ENCODE assay signal across 37 cellular contexts in genomic region chr11:111476961-111477360, GRCh38. TPM values are rescaled to one million over a fixed set of nuclear protein-coding genes. Genes with fewer than 3 reads are reported as not detected.
"Had no signal": no experiment of that assay in that cellular context is flagged by ENCODE, and none has a peak within 500 bp of the region (broad histone marks: within the 10 kb centered on the region; RNA-seq: fewer than 3 reads in every experiment).

No MANE protein-coding gene starts in this region.

- DNase-seq: colonic mucosa; effector CD8-positive, alpha-beta T cell; endodermal cell; foreskin melanocyte; glutamatergic neuron; heart right ventricle; hippocampal formation; left cardiac atrium; left lung; mesenchymal stem cell; mucosa of descending colon; naive thymus-derived CD4-positive, alpha-beta T cell; sigmoid colon; spleen; stimulated activated CD4-positive, alpha-beta T cell treated with anti-CD3 and anti-CD28 coated beads, Interleukin-4, amount 100 ng/mL, for 4 hours; stimulated activated naive CD8-positive, alpha-beta T cell treated with anti-CD3 and anti-CD28 coated beads, Interleukin-15, Interleukin-2, amounts not matched to agents 100 U/mL and 50 U/mL, for 24 hours; substantia nigra; testis; tibial artery had no signal

- H3K27ac Mint-ChIP-seq: dendritic cell treated with granulocyte-macrophage colony-stimulating factor and Interleukin-4, amounts not matched to agents 40 ng/mL and 50 ng/mL, for 4 days; endodermal cell; mesothelial cell of epicardium; naive thymus-derived CD4-positive, alpha-beta T cell; neural progenitor cell; progenitor cell of endocrine pancreas; stimulated activated memory B cell treated with anti-CD40 and anti-IgM and Interleukin-4, amounts not matched to agents 10 μg/mL and 1 μg/mL and 100 μg/mL, for 72 hours; type B pancreatic cell had no signal

- H3K4me1 ChIP-seq: colonic mucosa, heart right ventricle, left lung, neural progenitor cell, parathyroid adenoma, right atrium auricular region, sigmoid colon, spleen, testis, tibial artery had no signal

- H3K9ac ChIP-seq: neural progenitor cell, parathyroid adenoma had no signal

- H2AFZ ChIP-seq: neural progenitor cell, parathyroid adenoma had no signal

- ATAC-seq: esophagus mucosa; heart right ventricle; left cardiac atrium; left lung; mucosa of descending colon; naive thymus-derived CD4-positive, alpha-beta T cell; stimulated activated memory B cell treated with anti-CD40 and anti-IgM and Interleukin-4, amounts not matched to agents 10 μg/mL and 1 μg/mL and 100 μg/mL, for 72 hours; stimulated activated naive CD8-positive, alpha-beta T cell treated with anti-CD3 and anti-CD28 coated beads, Interleukin-15, Interleukin-2, amounts not matched to agents 100 U/mL and 50 U/mL, for 24 hours had no signal

- H3K4me3 ChIP-seq: colonic mucosa, heart right ventricle, left lung, mucosa of descending colon, neural progenitor cell, right atrium auricular region, sigmoid colon, skin epidermis, spleen, testis, tibial artery had no signal

- H3K9me3 ChIP-seq: colonic mucosa, mucosa of descending colon, testis had no signal

- H3K36me3 Mint-ChIP-seq: naive thymus-derived CD4-positive, alpha-beta T cell; neural progenitor cell; stimulated activated memory B cell treated with anti-CD40 and anti-IgM and Interleukin-4, amounts not matched to agents 10 μg/mL and 1 μg/mL and 100 μg/mL, for 72 hours; type B pancreatic cell had no signal

- H3K9me3 Mint-ChIP-seq: dendritic cell treated with granulocyte-macrophage colony-stimulating factor and Interleukin-4, amounts not matched to agents 40 ng/mL and 50 ng/mL, for 4 days; type B pancreatic cell had no signal

- H3K4me2 ChIP-seq: neural progenitor cell had no signal

- H3K4me1 Mint-ChIP-seq: endodermal cell; naive thymus-derived CD4-positive, alpha-beta T cell; neural progenitor cell; stimulated activated memory B cell treated with anti-CD40 and anti-IgM and Interleukin-4, amounts not matched to agents 10 μg/mL and 1 μg/mL and 100 μg/mL, for 72 hours had no signal

- FAIRE-seq: islet of Langerhans had no signal

- H3K79me2 ChIP-seq: parathyroid adenoma had no signal

- H3K27ac ChIP-seq: colonic mucosa, epithelial cell of prostate, heart right ventricle, left lung, neural progenitor cell, parathyroid adenoma, right atrium auricular region, sigmoid colon, skin epidermis, spleen, testis, tibial artery had no signal

- H3K4me3 Mint-ChIP-seq: dendritic cell treated with granulocyte-macrophage colony-stimulating factor and Interleukin-4, amounts not matched to agents 40 ng/mL and 50 ng/mL, for 4 days; endodermal cell; mesothelial cell of epicardium; naive thymus-derived CD4-positive, alpha-beta T cell; nephron; neural progenitor cell; stimulated activated memory B cell treated with anti-CD40 and anti-IgM and Interleukin-4, amounts not matched to agents 10 μg/mL and 1 μg/mL and 100 μg/mL, for 72 hours; type B pancreatic cell had no signal

- H3K36me3 ChIP-seq: colonic mucosa, heart right ventricle, left lung, neural progenitor cell, right atrium auricular region, sigmoid colon, spleen, tibial artery had no signal

- H3K27me3 ChIP-seq: colonic mucosa, left lung, right atrium auricular region, sigmoid colon, testis had no signal

- H3K27me3 Mint-ChIP-seq: dendritic cell treated with granulocyte-macrophage colony-stimulating factor and Interleukin-4, amounts not matched to agents 40 ng/mL and 50 ng/mL, for 4 days; type B pancreatic cell had no signal

RNA-seq across cellular contexts. Expression of gene BTG4, which starts 35.2 kb away (rescaled TPM):
- total RNA-seq: colonic mucosa; endodermal cell; esophagus mucosa; heart right ventricle; left cardiac atrium; left lung; lower leg skin; lung microvascular endothelial cell; mesothelial cell of epicardium; mucosa of descending colon; naive thymus-derived CD4-positive, alpha-beta T cell; osteoblast; progenitor cell of endocrine pancreas; right atrium auricular region; sigmoid colon; spleen; urinary bladder had no signal

RNA-seq across cellular contexts. Expression of gene HOATZ, which starts 37.6 kb away (rescaled TPM):
- total RNA-seq: colonic mucosa; esophagus mucosa; heart right ventricle; kidney epithelial cell; left cardiac atrium; lower leg skin; lung microvascular endothelial cell; mesothelial cell of epicardium; mucosa of descending colon; naive thymus-derived CD4-positive, alpha-beta T cell; osteoblast; progenitor cell of endocrine pancreas; right atrium auricular region; sigmoid colon; spleen; urinary bladder had no signal
